8 cellular contexts compared by ENCODE assay signal in genomic region chrX:7088968-7089615, GRCh38. TPM values are rescaled to one million over a fixed set of nuclear protein-coding genes. Genes with fewer than 3 reads are reported as not detected.
DNase-seq lines count a peak whose midpoint lies in the region; ATAC-seq and TF ChIP-seq lines count a peak whose summit lies in the region.

No MANE protein-coding gene starts in this region.

- TF ChIP-seq CTCF in GM10266 (IDR thresholded peaks at IDR 0.05; ENCODE audit: control insufficient read depth, insufficient read depth, low read depth, missing control alignments): peak; percentile 51
- TF ChIP-seq CTCF in Peyer's patch (IDR thresholded peaks at IDR 0.05): peak in 4 of 6 experiments; percentile 4 to 31 (median 18)
- TF ChIP-seq CTCF in A673 (conservative IDR thresholded peaks at IDR 0.05; ENCODE audit: low read depth, low read length): no peak

- H3K36me3 ChIP-seq in Peyer's patch (no peaks in the 10 kb centered on the region), A673 (ENCODE audit: insufficient read depth, low read length, poor library complexity, severe bottlenecking) (no peaks in the 10 kb centered on the region)

- intact Hi-C loops in A673 (cut with micrococcal nuclease; ENCODE audit: unreplicated experiment): no loop called here

- H3K4me1 ChIP-seq in Peyer's patch: no peaks in the 10 kb centered on the region
- H3K4me1 ChIP-seq in A673 (ENCODE audit: insufficient read depth, low read length, poor library complexity, severe bottlenecking): no peaks in the 10 kb centered on the region

- CTCF ChIA-PET in A673 (lab: Charles Lee): no interaction called here

- H3K4me3 ChIP-seq in Peyer's patch (no peak overlapping the region), A673 (ENCODE audit: low read depth, low read length, poor library complexity, severe bottlenecking) (no peak overlapping the region)

- peak; percentile 46 for ATAC-seq in GM21619 (IDR thresholded peaks at IDR 0.05; ENCODE audit: unreplicated experiment)
- no peak for ATAC-seq in GM21447 (IDR thresholded peaks at IDR 0.05; ENCODE audit: unreplicated experiment)

- no peak for TF ChIP-seq POLR2A in Peyer's patch (IDR thresholded peaks at IDR 0.05)

- H3K27me3 ChIP-seq in Peyer's patch (no peaks in the 10 kb centered on the region), A673 (replicated peaks; ENCODE audit: insufficient read depth, low read depth, low read length, poor library complexity) (no peaks in the 10 kb centered on the region)

- BruUV-seq in A673 (replicated peaks; lab: Mats Ljungman, UMichigan): no TSS peak

- H3K27ac ChIP-seq in Peyer's patch (no peak overlapping the region), A673 (ENCODE audit: low read depth, low read length, poor library complexity, severe bottlenecking) (no peak overlapping the region)

- no peak for DNase-seq in GM10266 (ENCODE audit: extremely low spot score)
- DNase-seq in Peyer's patch: peak in 2 of 3 donors; percentile 65 to 67
- peak; percentile 9 for DNase-seq in effector CD8-positive, alpha-beta T cell (lab: John Stamatoyannopoulos, UW)
- DNase-seq in NOMO-1 (lab: John Stamatoyannopoulos, UW; ENCODE audit: unreplicated experiment in 2 of 2): no peak
- no peak for DNase-seq in middle frontal gyrus (ENCODE audit: extremely low spot score, low spot score)
- no peak for DNase-seq in A673 (ENCODE audit: low spot score)

- POLR2A ChIA-PET in A673 (lab: Charles Lee; ENCODE audit: low non-redundant PET): no interaction called here

- no peaks in the 10 kb centered on the region for H3K9me3 ChIP-seq in Peyer's patch
- H3K9me3 ChIP-seq in A673 (ENCODE audit: low read depth, low read length, poor library complexity, severe bottlenecking): no peaks in the 10 kb centered on the region

RNA-seq across cellular contexts. Expression of gene STS, which starts 58.4 kb away (rescaled TPM):
- total RNA-seq in Peyer's patch: 1 to 10 TPM; 3.3 to 5.6 (median 4.3) TPM
- total RNA-seq in A673 (2021): 1.7 and 2.5 TPM in 2 replicates

RNA-seq across cellular contexts. Expression of gene PUDP, which starts 58.9 kb away (rescaled TPM):
- total RNA-seq in Peyer's patch: 10 to 100 TPM; 15.9 to 38.0 (median 23.9) TPM
- 17.6 and 19.8 TPM in 2 replicates for total RNA-seq in A673 (2021)

Comparison
In these comparisons a context has a peak if more than half of its experiments do, and no peak if none do; other contexts are left out.
1. DNase-seq: peak in Peyer's patch (2 of 3) and effector CD8-positive, alpha-beta T cell (single experiment); none in GM10266 (single experiment), NOMO-1 (0 of 2), middle frontal gyrus (single experiment) and A673 (single experiment).